In genomic region chr17:1627987-1628855, GRCh38 we compare ENCODE assay signal across 8 cellular contexts. TPM values are rescaled to one million over a fixed set of nuclear protein-coding genes. Genes with fewer than 3 reads are reported as not detected.
A peak's percentile ranks its signal among the peaks of the same experiment; 100 is the strongest.
DNase-seq lines count a peak whose midpoint lies in the region; ATAC-seq and TF ChIP-seq lines count a peak whose summit lies in the region.

Gene SLC43A2 (minus strand): TSS chr17:1628834. CDS start chr17:1627874, 960 bp downstream.

- intact Hi-C loops in activated B cell treated with CpG ODN at 0.5 μM for 24 hours (cut with micrococcal nuclease), result loop anchor here (1.0 to 5.0 kb wide), 9 partner anchors 21 to 773 kb away; partner anchors contain the start of genes MNT, PITPNA, PRPF8 and RILP

- H3K79me2 ChIP-seq in smooth muscle cell (ENCODE audit: low read depth), result no peaks in the 10 kb centered on the region

- DNase-seq in NCI-H187 (lab: John Stamatoyannopoulos, UW), result peak; percentile 10 to 64
- no peak for DNase-seq in NCI-H187 treated with DMSO at 0.1 percent for 48 hours (lab: John Stamatoyannopoulos, UW)
- DNase-seq in NCI-H2171 (lab: John Stamatoyannopoulos, UW), result peak; percentile 97
- peak; percentile 80 for DNase-seq in activated B cell treated with CpG ODN at 0.5 μM for 24 hours
- DNase-seq in central memory CD4-positive, alpha-beta T cell, result peak; percentile 69
- DNase-seq in inferior parietal cortex (ENCODE audit: extremely low spot score), result peak; percentile 84
- peak; percentile 53 for DNase-seq in smooth muscle cell (lab: John Stamatoyannopoulos, UW; ENCODE audit: unreplicated experiment)

- H4K20me1 ChIP-seq in smooth muscle cell (ENCODE audit: low read depth), result no peaks in the 10 kb centered on the region

- peaks cover 25% of the 10 kb centered on the region for H3K4me1 ChIP-seq in smooth muscle cell (ENCODE audit: low read depth)

- no peaks in the 10 kb centered on the region for H3K27me3 ChIP-seq in smooth muscle cell (ENCODE audit: low read depth)

- no peaks in the 10 kb centered on the region for H3K27me3 Mint-ChIP-seq in activated B cell treated with CpG ODN at 0.5 μM for 24 hours

- POLR2A ChIA-PET in activated B cell treated with CpG ODN at 0.5 μM for 24 hours (lab: Charles Lee), result interaction anchor here (0.5 to 17.6 kb wide), 26 partner anchors 9 to 229 kb away, joined by 3 to 418 read pairs (median 8); partner anchors contain the start of genes INPP5K, MYO1C, PITPNA and RILP

- H3K27ac ChIP-seq in smooth muscle cell (ENCODE audit: low read depth), result peak within 1 kb of the TSS; percentile 15

- WGBS in smooth muscle cell (ENCODE audit: low lambda C conversion rate), result under 1% methylated on average over 43 of the region's 95 CpGs

- ATAC-seq in HG02943 (IDR thresholded peaks at IDR 0.05; ENCODE audit: low read depth, unreplicated experiment), result peak; percentile 46
- ATAC-seq in activated B cell treated with CpG ODN at 0.5 μM for 24 hours (ENCODE audit: low read depth), result peak; percentile 59

- H3K36me3 ChIP-seq in smooth muscle cell (ENCODE audit: low read depth), result no peaks in the 10 kb centered on the region

- peak within 1 kb of the TSS; percentile 97 for H3K4me2 ChIP-seq in smooth muscle cell

- peaks cover 47% of the 10 kb centered on the region for H3K36me3 Mint-ChIP-seq in activated B cell treated with CpG ODN at 0.5 μM for 24 hours (ENCODE audit: low read depth)

- H3F3A ChIP-seq in smooth muscle cell (ENCODE audit: low read depth), result no peaks in the 10 kb centered on the region

- no peak for TF ChIP-seq CTCF in activated B cell treated with CpG ODN at 0.5 μM for 24 hours (IDR thresholded peaks at IDR 0.05)
- TF ChIP-seq CTCF in smooth muscle cell (IDR thresholded peaks at IDR 0.05; ENCODE audit: borderline replicate concordance, insufficient read depth, poor library complexity, severe bottlenecking), result no peak

- H3K4me3 ChIP-seq in smooth muscle cell, result peak within 1 kb of the TSS; percentile 65

- peak within 1 kb of the TSS; percentile 67 for H2AFZ ChIP-seq in smooth muscle cell (ENCODE audit: low read depth)

- H3K27ac Mint-ChIP-seq in activated B cell treated with CpG ODN at 0.5 μM for 24 hours, result peak within 1 kb of the TSS; percentile 98

- H3K9me3 ChIP-seq in smooth muscle cell (replicated peaks; ENCODE audit: low read depth), result no peaks in the 10 kb centered on the region

- no peaks in the 10 kb centered on the region for H3K9me3 Mint-ChIP-seq in activated B cell treated with CpG ODN at 0.5 μM for 24 hours

- CTCF ChIA-PET in activated B cell treated with CpG ODN at 0.5 μM for 24 hours (lab: Charles Lee), result interaction anchor here (0.9 to 6.4 kb wide), 10 partner anchors 17 to 266 kb away, joined by 3 to 124 read pairs (median 4); partner anchors contain the start of genes INPP5K, RILP and SCARF1

- peak within 1 kb of the TSS; percentile 6 for H3K9ac ChIP-seq in smooth muscle cell (ENCODE audit: low read depth)

- peaks cover 58% of the 10 kb centered on the region for H3K4me1 Mint-ChIP-seq in activated B cell treated with CpG ODN at 0.5 μM for 24 hours

- H3K4me3 Mint-ChIP-seq in activated B cell treated with CpG ODN at 0.5 μM for 24 hours, result peak within 1 kb of the TSS; percentile 99

RNA-seq across cellular contexts. Expression of gene SLC43A2, which starts in this region (rescaled TPM):
- total RNA-seq in activated B cell treated with CpG ODN at 0.5 μM for 24 hours (148 and 167 TPM in 2 replicates), smooth muscle cell (3.8 and 4.4 TPM in 2 replicates)
- 5.3 and 7.1 TPM in 2 replicates for polyA plus RNA-seq in smooth muscle cell

Comparison
In these comparisons a context has a peak if more than half of its experiments do, and no peak if none do; other contexts are left out.
1. RNA of gene SLC43A2 (total RNA-seq): 148 to 167 TPM in activated B cell treated with CpG ODN at 0.5 μM for 24 hours; 3.8 to 4.4 TPM in smooth muscle cell; every median in the first group is over 10 times any median in the second.